In genomic region chr1:76925825-76926224, GRCh38 we compare ENCODE assay signal across 32 cellular contexts. TPM values are rescaled to one million over a fixed set of nuclear protein-coding genes. Genes with fewer than 3 reads are reported as not detected.
"Had no signal": no experiment of that assay in that cellular context is flagged by ENCODE, and none has a peak within 500 bp of the region (broad histone marks: within the 10 kb centered on the region; RNA-seq: fewer than 3 reads in every experiment).

No MANE protein-coding gene starts in this region.

- DNase-seq: colonic mucosa; cortex of kidney; effector CD8-positive, alpha-beta T cell; effector memory CD8-positive, alpha-beta T cell; endodermal cell; erythroblast; esophagus squamous epithelium; foreskin fibroblast; foreskin melanocyte; gastrocnemius medialis; glutamatergic neuron; heart right ventricle; hippocampal formation; islet precursor cell; kidney; kidney glomerular epithelial cell; left colon; left lung; left ventricle myocardium superior; lower lobe of right lung; mesenchymal stem cell; mucosa of descending colon; naive B cell; naive thymus-derived CD8-positive, alpha-beta T cell had no signal

- H3K4me1 Mint-ChIP-seq: mesothelial cell of epicardium; naive B cell; naive thymus-derived CD8-positive, alpha-beta T cell had no signal

- H3K9me3 Mint-ChIP-seq: dendritic cell treated with granulocyte-macrophage colony-stimulating factor and Interleukin-4, amounts not matched to agents 40 ng/mL and 50 ng/mL, for 4 days; effector memory CD8-positive, alpha-beta T cell had no signal

- H3K27me3 ChIP-seq: colonic mucosa, esophagus squamous epithelium, gastrocnemius medialis, left lung had no signal

- H3K27ac ChIP-seq: colonic mucosa, epithelial cell of prostate, esophagus squamous epithelium, gastrocnemius medialis, heart right ventricle, left lung, lower lobe of right lung had no signal

- H3K4me3 Mint-ChIP-seq: dendritic cell treated with granulocyte-macrophage colony-stimulating factor and Interleukin-4, amounts not matched to agents 40 ng/mL and 50 ng/mL, for 4 days; effector memory CD8-positive, alpha-beta T cell; endodermal cell; mesothelial cell of epicardium; naive B cell; naive thymus-derived CD8-positive, alpha-beta T cell had no signal

- H3K36me3 Mint-ChIP-seq: mesothelial cell of epicardium, naive B cell had no signal

- H3K9me3 ChIP-seq: colonic mucosa, gastrocnemius medialis, left lung, mucosa of descending colon had no signal

- H3K4me3 ChIP-seq: colonic mucosa, esophagus squamous epithelium, gastrocnemius medialis, heart right ventricle, left lung, lower lobe of right lung, mucosa of descending colon had no signal

- FAIRE-seq: endometrium, kidney had no signal

- ATAC-seq: effector memory CD8-positive, alpha-beta T cell; esophagus mucosa; gastrocnemius medialis; heart right ventricle; left colon; left lung; left ventricle myocardium superior; lower lobe of right lung; mucosa of descending colon; naive thymus-derived CD8-positive, alpha-beta T cell had no signal

- H3K36me3 ChIP-seq: colonic mucosa, esophagus squamous epithelium, gastrocnemius medialis, heart right ventricle, left lung, lower lobe of right lung had no signal

- H3K27me3 Mint-ChIP-seq: effector memory CD8-positive, alpha-beta T cell had no signal

- H3K4me1 ChIP-seq: colonic mucosa, esophagus squamous epithelium, gastrocnemius medialis, heart right ventricle, left lung, lower lobe of right lung had no signal

RNA-seq across cellular contexts. Expression of gene ST6GALNAC5, which starts 58.5 kb away (rescaled TPM):
- total RNA-seq: dermis microvascular lymphatic vessel endothelial cell; glomerular endothelial cell; lung microvascular endothelial cell; naive thymus-derived CD8-positive, alpha-beta T cell had no signal
